10 cellular contexts compared by ENCODE assay signal in the genomic region with DNA sequence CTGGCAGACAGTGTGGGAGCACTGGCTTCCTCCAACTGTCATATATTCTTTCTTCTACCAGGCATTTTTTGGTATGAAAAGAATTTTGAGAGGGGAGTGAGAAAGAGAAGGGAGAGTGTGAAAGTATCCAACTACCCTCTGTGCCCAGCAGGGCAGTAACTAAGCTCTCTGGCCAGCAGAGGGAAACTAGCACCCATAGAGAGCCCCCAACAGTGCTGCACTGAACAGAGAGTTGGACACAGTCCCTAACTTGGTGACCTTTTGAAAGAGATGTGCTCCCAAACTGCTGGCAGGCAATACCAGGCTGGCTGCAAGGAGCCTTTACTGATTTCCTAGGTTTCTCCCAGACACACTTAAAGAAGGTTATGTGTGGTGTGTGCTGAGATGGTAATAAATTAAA.
DNase-seq lines count a peak whose midpoint lies in the region; ATAC-seq, FAIRE-seq and TF ChIP-seq lines count a peak whose summit lies in the region.
"Had no signal": no experiment of that assay in that cellular context is flagged by ENCODE, and none has a peak within 500 bp of the region (broad histone marks: within the 10 kb centered on the region; RNA-seq: fewer than 3 reads in every experiment).

No MANE protein-coding gene starts in this region.

- DNase-seq in A549 (ENCODE audit: low read depth in 1 of 2, low spot score in 1 of 2) = peak; percentile 7 to 42
- no peak for DNase-seq in HFF-Myc (ENCODE audit: extremely low read depth, low read depth)
- peak; percentile 12 to 78 for DNase-seq in cardiac fibroblast (ENCODE audit: low read depth in 2 of 2)
- DNase-seq in right lobe of liver = no peak
- no peak for DNase-seq in activated T-cell treated with anti-CD3 and anti-CD28 coated beads, Interleukin-2, amount 50 U/mL, for 4 hours
- DNase-seq in OCI-M2 (lab: John Stamatoyannopoulos, UW; ENCODE audit: unreplicated experiment) = no peak
- DNase-seq in H54 (ENCODE audit: insufficient read length, low spot score) = no peak
- no peak for DNase-seq in activated CD4-positive, CD25-positive, alpha-beta regulatory T cell treated with anti-CD3 and anti-CD28 coated beads, Interleukin-2, amount 50 U/mL, for 72 hours
- DNase-seq: effector memory CD4-positive, alpha-beta T cell had no signal

- peak; percentile 89 to 98 for ATAC-seq in A549
- peak in 3 of 4 donors; percentile 27 to 55 (median 45) for ATAC-seq in right lobe of liver
- ATAC-seq in activated T-cell treated with anti-CD3 and anti-CD28 coated beads, Interleukin-2, amount 50 U/mL, for 4 hours = no peak

- no peak for TF ChIP-seq EP300 in A549 (IDR thresholded peaks at IDR 0.05)

- peak overlapping the region; percentile 46; the same call in 1 of the 3 replicates for H3K4me2 ChIP-seq in A549

- no peaks in the 10 kb centered on the region for H3K27me3 ChIP-seq in right lobe of liver

- H3K9me3 Mint-ChIP-seq in activated T-cell treated with anti-CD3 and anti-CD28 coated beads, Interleukin-2, amount 50 U/mL, for 4 hours = no peaks in the 10 kb centered on the region

- H3K9me3 ChIP-seq in A549 (no peaks in the 10 kb centered on the region), right lobe of liver (no peaks in the 10 kb centered on the region)

- H3K4me3 Mint-ChIP-seq in activated T-cell treated with anti-CD3 and anti-CD28 coated beads, Interleukin-2, amount 50 U/mL, for 4 hours = no peak overlapping the region

- CTCF ChIA-PET in A549 (lab: Yijun Ruan, JAX) = interaction anchor here (0.9 kb wide), 1 partner anchor 11 kb away, joined by 3 read pairs; no protein-coding TSS in a partner anchor

- TF ChIP-seq POLR2A in A549 (IDR thresholded peaks at IDR 0.05; ENCODE audit: low read length) = no peak
- TF ChIP-seq POLR2A in right lobe of liver (IDR thresholded peaks at IDR 0.05) = no peak
- TF ChIP-seq POLR2A in H54 (IDR thresholded peaks at IDR 0.05; ENCODE audit: low read depth, low read length) = no peak

- no peaks in the 10 kb centered on the region for H3K4me1 Mint-ChIP-seq in activated T-cell treated with anti-CD3 and anti-CD28 coated beads, Interleukin-2, amount 50 U/mL, for 4 hours (ENCODE audit: low read depth)

- peak; percentile 34 to 43; a peak in 2 of 5 replicates for TF ChIP-seq RAD21 in A549 (conservative IDR thresholded peaks at IDR 0.05 in 1 of 2, IDR thresholded peaks at IDR 0.05 in 1 of 2)

- H3K36me3 ChIP-seq in right lobe of liver = no peaks in the 10 kb centered on the region

- H3K4me3 ChIP-seq in A549 (no peak overlapping the region), HFF-Myc (replicated peaks; ENCODE audit: low read depth, low read length) (no peak overlapping the region), cardiac fibroblast (replicated peaks in 1 of 2; ENCODE audit: low read depth in 2 of 2, low read length in 2 of 2) (no peak overlapping the region), right lobe of liver (no peak overlapping the region)
- H3K4me3 ChIP-seq: skin epidermis had no signal

- POLR2A ChIA-PET in A549 (lab: Yijun Ruan, JAX) = no interaction called here

- H3K27ac ChIP-seq in A549 = peak overlapping the region in 1 of 2 experiments; percentile 61; a peak in 2 of 6 replicates
- H3K27ac ChIP-seq in right lobe of liver = no peak overlapping the region
- H3K27ac ChIP-seq: skin epidermis had no signal

- H3K36me3 Mint-ChIP-seq in activated T-cell treated with anti-CD3 and anti-CD28 coated beads, Interleukin-2, amount 50 U/mL, for 4 hours (ENCODE audit: insufficient read depth) = no peaks in the 10 kb centered on the region

- TF ChIP-seq CTCF in A549 (IDR thresholded peaks at IDR 0.05) = 0 out of 3 replicates have a peak, but pooled peaks have one; percentile 12
- TF ChIP-seq CTCF in HFF-Myc (IDR thresholded peaks at IDR 0.05; ENCODE audit: low read depth, low read length, missing control alignments) = peak; percentile 46
- peak; percentile 39 for TF ChIP-seq CTCF in cardiac fibroblast (IDR thresholded peaks at IDR 0.05; ENCODE audit: low read depth, low read length)
- TF ChIP-seq CTCF in right lobe of liver (IDR thresholded peaks at IDR 0.05) = peak in 1 of 4 donors; percentile 4

- FAIRE-seq in A549 (lab: Jason Lieb, UNC) = no peak
- FAIRE-seq in H54 (lab: Jason Lieb, UNC) = no peak

- no peaks in the 10 kb centered on the region for H3K27me3 Mint-ChIP-seq in activated T-cell treated with anti-CD3 and anti-CD28 coated beads, Interleukin-2, amount 50 U/mL, for 4 hours (ENCODE audit: low read depth)

- intact Hi-C loops in right lobe of liver (cut with DNase I) = no loop called here

- H3K4me1 ChIP-seq in A549 = peaks cover 6% of the 10 kb centered on the region; the same call in 1 of the 3 replicates
- H3K4me1 ChIP-seq in right lobe of liver = no peaks in the 10 kb centered on the region

TF ChIP-seq in A549, 52 proteins besides CTCF, POLR2A, EP300 and RAD21:
- TF ChIP-seq SMC3 (IDR thresholded peaks at IDR 0.05) = peak; percentile 30; the same call in 1 of the 3 replicates
- no peak for TF ChIP-seq GATA3 (IDR thresholded peaks at IDR 0.05; ENCODE audit: borderline replicate concordance)

Comparison
In these comparisons a context has a peak if more than half of its experiments do, and no peak if none do; other contexts are left out.
1. ATAC-seq: peak in A549 (2 of 2) and right lobe of liver (3 of 4); none in activated T-cell treated with anti-CD3 and anti-CD28 coated beads, Interleukin-2, amount 50 U/mL, for 4 hours (0 of 2).
2. DNase-seq: peak in A549 (2 of 2) and cardiac fibroblast (2 of 2); none in HFF-Myc (single experiment), right lobe of liver (0 of 3), activated T-cell treated with anti-CD3 and anti-CD28 coated beads, Interleukin-2, amount 50 U/mL, for 4 hours (single experiment), OCI-M2 (single experiment), H54 (single experiment) and activated CD4-positive, CD25-positive, alpha-beta regulatory T cell treated with anti-CD3 and anti-CD28 coated beads, Interleukin-2, amount 50 U/mL, for 72 hours (single experiment).